Comparison of ENCODE assay signal across 18 cellular contexts in genomic region chr5:15391648-15392392, GRCh38.
A peak's percentile ranks its signal among the peaks of the same experiment; 100 is the strongest.
DNase-seq lines count a peak whose midpoint lies in the region; ATAC-seq, FAIRE-seq and TF ChIP-seq lines count a peak whose summit lies in the region.
"Had no signal": no experiment of that assay in that cellular context is flagged by ENCODE, and none has a peak within 500 bp of the region (broad histone marks: within the 10 kb centered on the region; RNA-seq: fewer than 3 reads in every experiment).

No MANE protein-coding gene starts in this region.

- no peak overlapping the region for H3K4me3 ChIP-seq in H7 (ENCODE audit: insufficient read depth, low read depth, low read length)
- no peak overlapping the region for H3K4me3 ChIP-seq in H1 (ENCODE audit: extremely low read depth in 1 of 4, insufficient read depth in 2 of 4, low read depth in 3 of 4, low read length in 4 of 4)
- no peak overlapping the region for H3K4me3 ChIP-seq in suprapubic skin
- no peak overlapping the region for H3K4me3 ChIP-seq in prostate gland
- H3K4me3 ChIP-seq: mucosa of descending colon had no signal

- H3K79me2 ChIP-seq in H1 (ENCODE audit: control insufficient read depth in 1 of 2, insufficient read depth in 2 of 2, low read length in 2 of 2): no peaks in the 10 kb centered on the region

- no peak overlapping the region for H2BK20ac ChIP-seq in H1 (ENCODE audit: low read length)

- H3K56ac ChIP-seq in H1 (replicated peaks; ENCODE audit: insufficient read length, low read depth, low read length): no peak overlapping the region

- H3K27ac ChIP-seq in H1 (ENCODE audit: low read depth, low read length) (no peak overlapping the region), suprapubic skin (peak overlapping the region; percentile 20), prostate gland (no peak overlapping the region)

- TF ChIP-seq CTCF in H1 (IDR thresholded peaks at IDR 0.05; ENCODE audit: control extremely low read depth in 1 of 3, insufficient read depth in 1 of 3, low read depth in 1 of 3, low read length in 3 of 3) (no peak), suprapubic skin (IDR thresholded peaks at IDR 0.05) (no peak), prostate gland (IDR thresholded peaks at IDR 0.05) (no peak)

- no peaks in the 10 kb centered on the region for H3K27me3 ChIP-seq in H7 (ENCODE audit: control insufficient read depth, insufficient read depth, low read length)
- H3K27me3 ChIP-seq in H1 (replicated peaks in 1 of 4; ENCODE audit: control insufficient read depth in 3 of 4, extremely low read depth in 1 of 4, insufficient read depth in 3 of 4, low read length in 3 of 4): no peaks in the 10 kb centered on the region
- H3K27me3 ChIP-seq in suprapubic skin: no peaks in the 10 kb centered on the region
- no peaks in the 10 kb centered on the region for H3K27me3 ChIP-seq in prostate gland (replicated peaks; ENCODE audit: insufficient read depth)

- H3K23me2 ChIP-seq in H1 (ENCODE audit: low read depth, low read length): no peaks in the 10 kb centered on the region

- ATAC-seq in left ventricle myocardium superior: peak; percentile 63
- ATAC-seq: mucosa of descending colon had no signal

- H2AFZ ChIP-seq in H1 (ENCODE audit: low read length): 0 out of 2 replicates have a peak overlapping the region, but pooled peaks have one; percentile 65

- no peak for FAIRE-seq in H1 (lab: Jason Lieb, UNC)
- FAIRE-seq: GM12891, islet of Langerhans had no signal

- H2BK5ac ChIP-seq in H1 (ENCODE audit: low read depth, low read length): no peak overlapping the region

- DNase-seq in H7 (peak; percentile 27), H1 (ENCODE audit: low read depth in 1 of 2, low spot score in 2 of 2) (no peak), left ventricle myocardium superior (no peak), suprapubic skin (ENCODE audit: low spot score in 2 of 2) (no peak), NCI-H2196 treated with DMSO at 0.1 percent for 48 hours (lab: John Stamatoyannopoulos, UW; ENCODE audit: unreplicated experiment) (no peak), amniotic stem cell (lab: John Stamatoyannopoulos, UW) (no peak), prostate gland (ENCODE audit: low spot score) (no peak)
- DNase-seq: activated CD4-positive, alpha-beta T cell treated with anti-CD3 and anti-CD28 coated beads, Interleukin-2, amount 10 ng/mL, durations not matched to agents 7 days and 5 days; activated T-cell treated with anti-CD3 and anti-CD28 coated beads, Interleukin-2, amount 50 U/mL, for 48 hours; aorta; cerebellar nuclear complex; mucosa of descending colon; NCI-H1092; NCI-H187 treated with DMSO at 0.1 percent for 48 hours; NCI-H345; NCI-H82 had no signal

- 74% methylated on average over 12 of the region's 12 CpGs; no CpG with 5 or more reads in 1 of the 2 experiments for WGBS in H1 (ENCODE audit: extremely low coverage in 1 of 2, insufficient coverage in 1 of 2, insufficient read length in 1 of 2, insufficient replicate concordance in 2 of 2, low coverage in 1 of 2, low lambda C conversion rate in 2 of 2, missing lambda C conversion rate in 1 of 2), 2 experiments
- WGBS in suprapubic skin: 51% methylated on average over 12 of the region's 12 CpGs
- 66% methylated on average over 12 of the region's 12 CpGs for WGBS in prostate gland

- no peak overlapping the region for H2AK5ac ChIP-seq in H1 (ENCODE audit: low read depth, low read length)

- H3K4ac ChIP-seq in H1 (replicated peaks; ENCODE audit: insufficient read length, low read depth, low read length): no peak overlapping the region

- intact Hi-C loops in left ventricle myocardium superior (cut with micrococcal nuclease) (no loop called here), prostate gland (cut with DNase I) (no loop called here)

- no peak overlapping the region for H4K8ac ChIP-seq in H1 (ENCODE audit: extremely low read depth, insufficient read depth, low read length)

- TF ChIP-seq RAD21 in H1 (IDR thresholded peaks at IDR 0.05 in 1 of 2, conservative IDR thresholded peaks at IDR 0.05 in 1 of 2; ENCODE audit: low read depth in 2 of 2, low read length in 2 of 2): no peak

- H3K4me1 ChIP-seq in H1 (replicated peaks in 1 of 4; ENCODE audit: control insufficient read depth in 3 of 4, insufficient read depth in 4 of 4, low read length in 3 of 4) (no peaks in the 10 kb centered on the region), suprapubic skin (no peaks in the 10 kb centered on the region), prostate gland (replicated peaks) (no peaks in the 10 kb centered on the region)

- H3K23ac ChIP-seq in H1 (ENCODE audit: insufficient read length): no peak overlapping the region

- no peak overlapping the region for H2BK120ac ChIP-seq in H1 (replicated peaks; ENCODE audit: low read depth, low read length)

- H4K5ac ChIP-seq in H1 (ENCODE audit: insufficient read length, low read depth, low read length): no peak overlapping the region

- H3K18ac ChIP-seq in H1 (ENCODE audit: extremely low read depth, low read length): no peak overlapping the region

- no peaks in the 10 kb centered on the region for H4K20me1 ChIP-seq in H1 (replicated peaks in 1 of 2; ENCODE audit: control insufficient read depth in 1 of 2, insufficient read depth in 2 of 2, low read length in 2 of 2)

- H2BK15ac ChIP-seq in H1 (ENCODE audit: low read length): no peak overlapping the region

- TF ChIP-seq POLR2A in H1 (IDR thresholded peaks at IDR 0.05; ENCODE audit: control extremely low read depth in 1 of 2, low read depth in 2 of 2, low read length in 2 of 2) (no peak), suprapubic skin (IDR thresholded peaks at IDR 0.05) (no peak), prostate gland (IDR thresholded peaks at IDR 0.05) (no peak)

- H2BK12ac ChIP-seq in H1 (ENCODE audit: low read depth, low read length): no peak overlapping the region

- no peak for TF ChIP-seq EP300 in H1 (IDR thresholded peaks at IDR 0.05; ENCODE audit: borderline replicate concordance in 1 of 2, low read depth in 2 of 2, low read length in 2 of 2)
- no peak for TF ChIP-seq EP300 in suprapubic skin (IDR thresholded peaks at IDR 0.05)

- H3K9me3 ChIP-seq in H1 (ENCODE audit: insufficient read depth in 2 of 2, low read depth in 1 of 2, low read length in 1 of 2): peaks cover 5 to 11% of the 10 kb centered on the region in 2 experiments; a peak in 3 of 4 replicates
- H3K9me3 ChIP-seq in suprapubic skin: no peaks in the 10 kb centered on the region
- no peaks in the 10 kb centered on the region for H3K9me3 ChIP-seq in prostate gland
- H3K9me3 ChIP-seq: mucosa of descending colon had no signal

- H4K91ac ChIP-seq in H1 (replicated peaks; ENCODE audit: insufficient read length, low read length): no peak overlapping the region

- H3K4me2 ChIP-seq in H1 (ENCODE audit: insufficient read depth in 1 of 2, low read depth in 2 of 2, low read length in 2 of 2): no peak overlapping the region

- no peak overlapping the region for H3K14ac ChIP-seq in H1 (ENCODE audit: insufficient read length)

- CTCF ChIA-PET in H1 (lab: Charles Lee; ENCODE audit: partially characterized antibody): interaction anchor here (1.5 kb wide), 1 partner anchor 19 kb away, joined by 3 read pairs; no protein-coding TSS in a partner anchor

- no peaks in the 10 kb centered on the region for H3K79me1 ChIP-seq in H1 (ENCODE audit: low read depth, low read length)

- POLR2A ChIA-PET in H1 (lab: Charles Lee; ENCODE audit: partially characterized antibody): no interaction called here

- no peaks in the 10 kb centered on the region for H3K36me3 ChIP-seq in H7 (replicated peaks; ENCODE audit: control insufficient read depth, insufficient read depth, low read length)
- H3K36me3 ChIP-seq in H1 (ENCODE audit: control insufficient read depth in 2 of 4, insufficient read depth in 4 of 4, low read length in 3 of 4): no peaks in the 10 kb centered on the region
- no peaks in the 10 kb centered on the region for H3K36me3 ChIP-seq in suprapubic skin
- no peaks in the 10 kb centered on the region for H3K36me3 ChIP-seq in prostate gland

- no peak overlapping the region for H3K9ac ChIP-seq in H1 (replicated peaks in 1 of 4; ENCODE audit: extremely low read depth in 1 of 4, low read depth in 3 of 4, low read length in 3 of 4)

TF ChIP-seq in H1, 55 proteins besides CTCF, POLR2A, EP300 and RAD21 (continues in another document):
- TF ChIP-seq RNF2 (IDR thresholded peaks at IDR 0.05; ENCODE audit: borderline replicate concordance, low read depth, low read length, missing control alignments, poor library complexity, severe bottlenecking): no peak
- TF ChIP-seq TAF1 (IDR thresholded peaks at IDR 0.05; ENCODE audit: low read depth, low read length): no peak
- TF ChIP-seq RFX5 (IDR thresholded peaks at IDR 0.05; ENCODE audit: borderline replicate concordance, low read depth, low read length): no peak
- no peak for TF ChIP-seq MAFK (IDR thresholded peaks at IDR 0.05; ENCODE audit: low read depth, low read length)
